Comparison of ENCODE assay signal across 23 cellular contexts in genomic region chr11:134388590-134388989, GRCh38.
"Had no signal": no experiment of that assay in that cellular context is flagged by ENCODE, and none has a peak within 500 bp of the region (broad histone marks: within the 10 kb centered on the region; RNA-seq: fewer than 3 reads in every experiment).

No MANE protein-coding gene starts in this region.

- H3K27ac Mint-ChIP-seq: activated CD4-positive, alpha-beta T cell treated with anti-CD3 and anti-CD28 coated beads for 36 hours; activated naive CD4-positive, alpha-beta T cell treated with anti-CD3 and anti-CD28 coated beads, Interleukin-2, amount 50 U/mL, for 72 hours; activated T-cell treated with anti-CD3 and anti-CD28 coated beads, Interleukin-2, amount 50 U/mL, for 72 hours; dendritic cell treated with granulocyte-macrophage colony-stimulating factor and Interleukin-4, amounts not matched to agents 40 ng/mL and 50 ng/mL, for 4 days; endodermal cell; mesothelial cell of epicardium; naive B cell had no signal

- H3K4me3 Mint-ChIP-seq: activated CD4-positive, alpha-beta T cell treated with anti-CD3 and anti-CD28 coated beads for 36 hours; activated T-cell treated with anti-CD3 and anti-CD28 coated beads, Interleukin-2, amount 50 U/mL, for 72 hours; central memory CD8-positive, alpha-beta T cell; dendritic cell treated with granulocyte-macrophage colony-stimulating factor and Interleukin-4, amounts not matched to agents 40 ng/mL and 50 ng/mL, for 4 days; endodermal cell; mesothelial cell of epicardium; naive B cell; neural crest cell had no signal

- H3K36me3 Mint-ChIP-seq: activated naive CD4-positive, alpha-beta T cell treated with anti-CD3 and anti-CD28 coated beads, Interleukin-2, amount 50 U/mL, for 72 hours; mesothelial cell of epicardium; naive B cell had no signal

- H3K9me3 Mint-ChIP-seq: activated naive CD4-positive, alpha-beta T cell treated with anti-CD3 and anti-CD28 coated beads, Interleukin-2, amount 50 U/mL, for 72 hours; activated T-cell treated with anti-CD3 and anti-CD28 coated beads, Interleukin-2, amount 50 U/mL, for 72 hours; central memory CD8-positive, alpha-beta T cell; dendritic cell treated with granulocyte-macrophage colony-stimulating factor and Interleukin-4, amounts not matched to agents 40 ng/mL and 50 ng/mL, for 4 days; endodermal cell; mesothelial cell of epicardium; neural crest cell had no signal

- H3K4me1 Mint-ChIP-seq: naive B cell had no signal

- H3K27me3 Mint-ChIP-seq: central memory CD8-positive, alpha-beta T cell had no signal

- DNase-seq: activated CD4-positive, alpha-beta T cell treated with anti-CD3 and anti-CD28 coated beads for 36 hours; activated CD4-positive, alpha-beta T cell treated with anti-CD3 and anti-CD28 coated beads, Interleukin-2, amount 50 U/mL, for 4 hours; activated CD4-positive, CD25-positive, alpha-beta regulatory T cell; activated naive CD4-positive, alpha-beta T cell; activated T-cell treated with anti-CD3 and anti-CD28 coated beads for 4 hours; activated T-cell treated with anti-CD3 and anti-CD28 coated beads, Interleukin-2, amount 50 U/mL, for 72 hours; endodermal cell; foreskin fibroblast; head of caudate nucleus; hippocampal formation; kidney; naive B cell; nucleus accumbens; retina; stimulated activated CD4-positive, alpha-beta T cell treated with anti-CD3 and anti-CD28 coated beads, Interleukin-12 subunit alpha, Interleukin-12 subunit beta, amount 100 ng/mL, for 4 hours; stimulated activated CD4-positive, alpha-beta T cell treated with anti-CD3 and anti-CD28 coated beads, Interleukin-4, amount 100 ng/mL, for 1 hour; stimulated activated naive CD8-positive, alpha-beta T cell treated with anti-CD3 and anti-CD28 coated beads, Interleukin-15, Interleukin-2, amounts not matched to agents 100 U/mL and 50 U/mL, for 24 hours; trophoblast cell had no signal
